1 cellular context compared by ENCODE assay signal in the genomic region with DNA sequence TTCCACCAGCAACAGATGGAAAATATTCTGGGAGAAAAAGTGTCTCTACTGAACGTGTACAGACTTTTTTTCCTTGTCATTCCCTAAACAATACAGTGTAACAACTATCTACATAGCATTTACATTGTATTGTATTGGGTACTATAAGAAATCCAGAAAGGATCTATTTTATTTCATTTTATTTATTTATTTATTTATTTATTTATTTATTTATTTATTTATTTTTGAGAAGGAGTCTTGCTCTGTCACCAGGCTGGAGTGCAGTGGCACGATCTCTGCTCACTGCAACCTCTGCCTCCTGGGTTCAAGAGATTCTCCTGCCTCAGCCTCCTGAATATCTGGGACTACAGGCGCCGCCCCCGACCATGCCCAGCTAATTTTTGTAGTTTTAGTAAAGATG.
TF ChIP-seq lines count a peak whose summit lies in the region.

No MANE protein-coding gene starts in this region.

TF ChIP-seq in HEK293, 187 proteins besides CTCF, POLR2A, EP300 and RAD21 (continued from another document):
- TF ChIP-seq ZNF302 (tag by site-specific recombination; IDR thresholded peaks at IDR 0.05; ENCODE audit: low read depth) = 0 out of 2 replicates have a peak, but pooled peaks have one; percentile 23
- 0 out of 2 replicates have a peak, but pooled peaks have one; percentile 41 for TF ChIP-seq ZNF366 (tag by site-specific recombination; conservative IDR thresholded peaks at IDR 0.05)
- peak; percentile 79 for TF ChIP-seq ZNF629 (tag by site-specific recombination; IDR thresholded peaks at IDR 0.05)
- peak; percentile 30; the same call in 1 of the 2 replicates for TF ChIP-seq SP3 (tag by site-specific recombination; IDR thresholded peaks at IDR 0.05)
- peak; percentile 97 for TF ChIP-seq ZNF518A (tag by site-specific recombination; conservative IDR thresholded peaks at IDR 0.05; ENCODE audit: low read depth)
